ENCODE assay signal across 11 cellular contexts in the genomic region with DNA sequence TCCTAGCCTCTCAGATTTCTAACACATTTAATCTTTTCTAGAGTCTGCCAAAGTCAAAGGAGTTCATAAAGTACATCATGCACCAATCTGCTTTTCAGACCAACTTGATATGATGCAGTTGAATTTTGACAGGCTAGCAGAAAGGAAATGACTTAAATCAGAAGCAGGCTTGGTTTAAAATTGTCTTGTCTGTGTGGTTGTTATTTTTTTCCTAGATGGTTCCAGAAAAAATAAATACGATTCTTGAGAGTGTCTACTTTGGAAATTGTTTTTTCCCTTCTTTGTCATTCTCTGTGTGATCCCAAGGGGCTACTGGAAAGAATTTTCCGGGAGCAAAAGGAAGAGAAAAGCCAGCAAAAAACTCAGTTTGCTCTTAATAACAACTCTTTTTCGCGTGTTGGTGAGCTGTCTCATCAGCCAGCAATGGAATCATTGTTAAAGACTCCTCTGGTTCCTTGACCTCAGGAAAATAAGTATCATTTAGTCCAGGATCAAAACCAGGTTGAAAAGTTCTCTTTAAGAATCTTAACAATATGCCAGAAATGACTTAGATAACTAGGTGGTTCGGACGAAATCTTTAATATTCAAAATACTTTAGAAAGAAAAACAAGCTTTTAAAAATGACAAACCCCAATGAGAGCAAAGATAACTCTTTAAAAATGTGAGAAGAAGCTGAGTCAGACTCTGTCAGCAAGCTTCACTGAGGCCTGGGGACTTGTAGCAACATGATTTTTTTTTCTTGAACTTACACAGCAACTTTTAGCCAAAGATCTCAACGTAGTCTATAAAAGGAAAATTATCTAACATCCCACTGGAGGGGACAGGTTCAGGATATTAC. TPM values are rescaled to one million over a fixed set of nuclear protein-coding genes. Genes with fewer than 3 reads are reported as not detected.
DNase-seq lines count a peak whose midpoint lies in the region; ATAC-seq and TF ChIP-seq lines count a peak whose summit lies in the region.
"Had no signal": no experiment of that assay in that cellular context is flagged by ENCODE, and none has a peak within 500 bp of the region (broad histone marks: within the 10 kb centered on the region; RNA-seq: fewer than 3 reads in every experiment).

No MANE protein-coding gene starts in this region.

- no peak for TF ChIP-seq EP300 in stomach (IDR thresholded peaks at IDR 0.05)

- intact Hi-C loops in stomach (cut with DNase I; ENCODE audit: low total_unique reads) = no loop called here
- intact Hi-C loops in natural killer cell (cut with micrococcal nuclease) = no loop called here
- intact Hi-C loops in A673 (cut with micrococcal nuclease; ENCODE audit: unreplicated experiment) = no loop called here

- TF ChIP-seq POLR2A in stomach (IDR thresholded peaks at IDR 0.05) = no peak

- H3K9me3 Mint-ChIP-seq in natural killer cell = no peaks in the 10 kb centered on the region

- no peaks in the 10 kb centered on the region for H3K36me3 Mint-ChIP-seq in natural killer cell

- no peaks in the 10 kb centered on the region for H3K9me3 ChIP-seq in HUES64 (ENCODE audit: insufficient read depth, low read depth, low read length)
- no peaks in the 10 kb centered on the region for H3K9me3 ChIP-seq in stomach
- H3K9me3 ChIP-seq in A673 (ENCODE audit: low read depth, low read length, poor library complexity, severe bottlenecking) = no peaks in the 10 kb centered on the region

- CTCF ChIA-PET in A673 (lab: Charles Lee) = no interaction called here

- no peak overlapping the region for H3K4me3 Mint-ChIP-seq in natural killer cell

- DNase-seq in choroid plexus epithelial cell (ENCODE audit: low read depth) (peak; percentile 80), iris pigment epithelial cell (ENCODE audit: low read depth) (peak; percentile 74), stomach (no peak), NAMALWA (ENCODE audit: low spot score) (no peak), natural killer cell (no peak), A673 (ENCODE audit: low spot score) (no peak)
- DNase-seq in activated CD8-positive, alpha-beta memory T cell treated with anti-CD3 and anti-CD28 coated beads, Interleukin-2, amount 50 U/mL, for 48 hours = no peak
- DNase-seq: amygdala; NCI-H2029 treated with DMSO at 0.1 percent for 48 hours; stimulated activated CD8-positive, alpha-beta memory T cell treated with anti-CD3 and anti-CD28 coated beads, Interleukin-4, amount 100 ng/mL, for 48 hours had no signal

- H3K27ac ChIP-seq in HUES64 (ENCODE audit: low read depth, low read length) (peak overlapping the region; percentile 41), stomach (peak overlapping the region in 4 of 5 donors; percentile 61 to 76 (median 76)), A673 (ENCODE audit: low read depth, low read length, poor library complexity, severe bottlenecking) (no peak overlapping the region)

- peak overlapping the region; percentile 35; the same call in 1 of the 2 replicates for H3K9ac ChIP-seq in HUES64 (ENCODE audit: low read depth, low read length)

- H3K27me3 Mint-ChIP-seq in natural killer cell (ENCODE audit: low read depth in 2 of 2) = peaks cover 0 to 5% of the 10 kb centered on the region in 2 donors

- no peak for ATAC-seq in natural killer cell

- H3K4me1 Mint-ChIP-seq in natural killer cell = no peaks in the 10 kb centered on the region

- H3K4me3 ChIP-seq in HUES64 (ENCODE audit: low read length) (no peak overlapping the region), choroid plexus epithelial cell (ENCODE audit: low read depth, low read length) (no peak overlapping the region), stomach (no peak overlapping the region), A673 (ENCODE audit: low read depth, low read length, poor library complexity, severe bottlenecking) (no peak overlapping the region)

- H3K27me3 ChIP-seq in HUES64 (ENCODE audit: insufficient read depth, low read length) = no peaks in the 10 kb centered on the region
- no peaks in the 10 kb centered on the region for H3K27me3 ChIP-seq in stomach
- no peaks in the 10 kb centered on the region for H3K27me3 ChIP-seq in A673 (replicated peaks; ENCODE audit: insufficient read depth, low read depth, low read length, poor library complexity)

- BruUV-seq in A673 (replicated peaks; lab: Mats Ljungman, UMichigan) = no TSS peak

- H3K4me1 ChIP-seq in HUES64 (ENCODE audit: insufficient read depth, low read length) = peaks cover 19% of the 10 kb centered on the region
- peaks cover 0 to 42% (median 6%) of the 10 kb centered on the region in 4 donors for H3K4me1 ChIP-seq in stomach
- H3K4me1 ChIP-seq in A673 (ENCODE audit: insufficient read depth, low read length, poor library complexity, severe bottlenecking) = peaks cover 3% of the 10 kb centered on the region

- TF ChIP-seq CTCF in choroid plexus epithelial cell (conservative IDR thresholded peaks at IDR 0.05; ENCODE audit: low read depth, low read length) (no peak), stomach (IDR thresholded peaks at IDR 0.05) (no peak), natural killer cell (IDR thresholded peaks at IDR 0.05) (no peak), A673 (conservative IDR thresholded peaks at IDR 0.05; ENCODE audit: low read depth, low read length) (no peak)

- H3K36me3 ChIP-seq in HUES64 (ENCODE audit: insufficient read depth, low read length) = no peaks in the 10 kb centered on the region
- no peaks in the 10 kb centered on the region for H3K36me3 ChIP-seq in stomach
- H3K36me3 ChIP-seq in A673 (ENCODE audit: insufficient read depth, low read length, poor library complexity, severe bottlenecking) = no peaks in the 10 kb centered on the region

- H3K27ac Mint-ChIP-seq in natural killer cell = no peak overlapping the region

- WGBS in HUES64 = 71% methylated on average over 7 of the region's 7 CpGs
- 52 to 69% (median 61%) methylated on average over 7 of the region's 7 CpGs for WGBS in stomach, 5 donors

- POLR2A ChIA-PET in A673 (lab: Charles Lee; ENCODE audit: low non-redundant PET) = no interaction called here

RNA-seq across cellular contexts. Expression of a gene that starts 49.7 kb away (rescaled TPM):
- polyA plus RNA-seq in HUES64 (2013, experiment 1 of 2) = 9.9 TPM
- 13.9 TPM for polyA plus RNA-seq in HUES64 (2013, experiment 2 of 2)
- 100 to 1,000 TPM in 1 of 5 donors, 10 to 100 TPM in 4; 25.1 to 101 (median 60.8) TPM for total RNA-seq in stomach
- polyA plus RNA-seq in stomach = 1 to 10 TPM; 3.2 to 4.8 (median 4.3) TPM
- total RNA-seq in natural killer cell = 10 to 100 TPM; 11.5 to 25.4 (median 11.9) TPM
- 27.6 and 32.8 TPM in 2 replicates for total RNA-seq in A673 (2021)

Comparison
In these comparisons a context has a peak if more than half of its experiments do, and no peak if none do; other contexts are left out.
1. DNase-seq: peak in choroid plexus epithelial cell (single experiment) and iris pigment epithelial cell (single experiment); none in stomach (single experiment), activated CD8-positive, alpha-beta memory T cell treated with anti-CD3 and anti-CD28 coated beads, Interleukin-2, amount 50 U/mL, for 48 hours (single experiment), NAMALWA (single experiment), natural killer cell (single experiment) and A673 (single experiment).